ENCODE assay signal across 2 cellular contexts in the genomic region with DNA sequence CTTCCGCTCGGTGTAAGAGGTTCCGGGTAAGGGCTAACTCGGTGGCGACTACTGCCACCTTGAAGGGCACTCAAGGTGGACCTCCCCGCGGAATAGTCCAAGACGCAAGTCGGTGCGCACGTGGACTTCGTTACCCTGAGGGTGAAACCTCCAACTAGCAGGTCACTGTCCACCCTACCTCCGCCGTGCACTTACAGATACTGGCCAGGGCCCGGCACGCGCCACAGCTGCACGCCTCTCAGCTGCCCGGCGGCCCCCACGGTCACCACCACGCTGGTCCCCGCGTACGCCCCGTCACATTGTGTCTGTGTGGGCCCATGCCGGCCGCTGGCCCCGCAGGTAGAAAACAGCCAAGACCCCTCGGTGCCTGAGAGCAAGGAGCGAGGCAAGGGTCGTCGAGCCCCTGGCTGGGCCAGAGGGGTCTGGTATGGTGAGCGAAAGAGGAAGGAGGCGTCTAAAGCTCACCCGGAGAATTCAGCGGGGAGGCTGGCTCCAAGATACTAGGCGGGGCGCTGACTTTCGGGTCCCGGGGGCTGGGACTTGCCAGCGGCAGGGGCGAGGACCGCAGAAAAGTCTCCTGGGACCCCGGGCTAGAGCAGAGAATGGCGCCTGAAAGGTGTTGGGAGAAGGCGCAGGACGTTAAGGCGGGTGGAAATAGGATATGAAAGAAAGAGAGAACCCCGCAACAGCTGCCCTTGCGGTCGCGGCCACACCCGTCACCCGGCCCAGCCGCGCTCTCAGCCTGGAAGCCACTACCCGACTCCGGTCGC.
TF ChIP-seq lines count a peak whose summit lies in the region.

No MANE protein-coding gene starts in this region.

TF ChIP-seq in IMR-90, 13 proteins besides CTCF, POLR2A, EP300 and RAD21:
- TF ChIP-seq, protein P1, sequence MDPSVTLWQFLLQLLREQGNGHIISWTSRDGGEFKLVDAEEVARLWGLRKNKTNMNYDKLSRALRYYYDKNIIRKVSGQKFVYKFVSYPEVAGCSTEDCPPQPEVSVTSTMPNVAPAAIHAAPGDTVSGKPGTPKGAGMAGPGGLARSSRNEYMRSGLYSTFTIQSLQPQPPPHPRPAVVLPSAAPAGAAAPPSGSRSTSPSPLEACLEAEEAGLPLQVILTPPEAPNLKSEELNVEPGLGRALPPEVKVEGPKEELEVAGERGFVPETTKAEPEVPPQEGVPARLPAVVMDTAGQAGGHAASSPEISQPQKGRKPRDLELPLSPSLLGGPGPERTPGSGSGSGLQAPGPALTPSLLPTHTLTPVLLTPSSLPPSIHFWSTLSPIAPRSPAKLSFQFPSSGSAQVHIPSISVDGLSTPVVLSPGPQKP (IDR thresholded peaks at IDR 0.05; ENCODE audit: borderline replicate concordance, low read depth, low read length), result no peak
- TF ChIP-seq FOS (IDR thresholded peaks at IDR 0.05; ENCODE audit: low read depth, low read length) (no peak), NFE2L2 (IDR thresholded peaks at IDR 0.05; ENCODE audit: low read depth, low read length) (no peak), MXI1 (IDR thresholded peaks at IDR 0.05; ENCODE audit: borderline replicate concordance, low read depth, low read length) (no peak), BHLHE40 (IDR thresholded peaks at IDR 0.05; ENCODE audit: low read depth, low read length) (no peak), SMC3 (IDR thresholded peaks at IDR 0.05; ENCODE audit: low read depth, low read length) (no peak)
- TF ChIP-seq, protein P2, sequence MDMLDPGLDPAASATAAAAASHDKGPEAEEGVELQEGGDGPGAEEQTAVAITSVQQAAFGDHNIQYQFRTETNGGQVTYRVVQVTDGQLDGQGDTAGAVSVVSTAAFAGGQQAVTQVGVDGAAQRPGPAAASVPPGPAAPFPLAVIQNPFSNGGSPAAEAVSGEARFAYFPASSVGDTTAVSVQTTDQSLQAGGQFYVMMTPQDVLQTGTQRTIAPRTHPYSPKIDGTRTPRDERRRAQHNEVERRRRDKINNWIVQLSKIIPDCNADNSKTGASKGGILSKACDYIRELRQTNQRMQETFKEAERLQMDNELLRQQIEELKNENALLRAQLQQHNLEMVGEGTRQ (IDR thresholded peaks at IDR 0.05; ENCODE audit: low read depth, low read length), result no peak

TF ChIP-seq in HepG2, 621 proteins besides CTCF, POLR2A, EP300 and RAD21:
- TF ChIP-seq, protein P3, sequence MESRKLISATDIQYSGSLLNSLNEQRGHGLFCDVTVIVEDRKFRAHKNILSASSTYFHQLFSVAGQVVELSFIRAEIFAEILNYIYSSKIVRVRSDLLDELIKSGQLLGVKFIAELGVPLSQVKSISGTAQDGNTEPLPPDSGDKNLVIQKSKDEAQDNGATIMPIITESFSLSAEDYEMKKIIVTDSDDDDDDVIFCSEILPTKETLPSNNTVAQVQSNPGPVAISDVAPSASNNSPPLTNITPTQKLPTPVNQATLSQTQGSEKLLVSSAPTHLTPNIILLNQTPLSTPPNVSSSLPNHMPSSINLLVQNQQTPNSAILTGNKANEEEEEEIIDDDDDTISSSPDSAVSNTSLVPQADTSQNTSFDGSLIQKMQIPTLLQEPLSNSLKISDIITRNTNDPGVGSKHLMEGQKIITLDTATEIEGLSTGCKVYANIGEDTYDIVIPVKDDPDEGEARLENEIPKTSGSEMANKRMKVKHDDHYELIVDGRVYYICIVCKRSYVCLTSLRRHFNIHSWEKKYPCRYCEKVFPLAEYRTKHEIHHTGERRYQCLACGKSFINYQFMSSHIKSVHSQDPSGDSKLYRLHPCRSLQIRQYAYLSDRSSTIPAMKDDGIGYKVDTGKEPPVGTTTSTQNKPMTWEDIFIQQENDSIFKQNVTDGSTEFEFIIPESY (CRISPR knock-in tag; IDR thresholded peaks at IDR 0.05), result peak; percentile 83; the same call in 1 of the 2 replicates
- TF ChIP-seq ZNF891 (CRISPR knock-in tag; IDR thresholded peaks at IDR 0.05), result no peak
- no peak for TF ChIP-seq ZSCAN30 (CRISPR knock-in tag; IDR thresholded peaks at IDR 0.05)
- no peak for TF ChIP-seq STAG1 (CRISPR knock-in tag; IDR thresholded peaks at IDR 0.05)
- no peak for TF ChIP-seq HNRNPUL1 (IDR thresholded peaks at IDR 0.05; ENCODE audit: low read depth, low read length)
